ENCODE assay signal across 8 cellular contexts in the genomic region with DNA sequence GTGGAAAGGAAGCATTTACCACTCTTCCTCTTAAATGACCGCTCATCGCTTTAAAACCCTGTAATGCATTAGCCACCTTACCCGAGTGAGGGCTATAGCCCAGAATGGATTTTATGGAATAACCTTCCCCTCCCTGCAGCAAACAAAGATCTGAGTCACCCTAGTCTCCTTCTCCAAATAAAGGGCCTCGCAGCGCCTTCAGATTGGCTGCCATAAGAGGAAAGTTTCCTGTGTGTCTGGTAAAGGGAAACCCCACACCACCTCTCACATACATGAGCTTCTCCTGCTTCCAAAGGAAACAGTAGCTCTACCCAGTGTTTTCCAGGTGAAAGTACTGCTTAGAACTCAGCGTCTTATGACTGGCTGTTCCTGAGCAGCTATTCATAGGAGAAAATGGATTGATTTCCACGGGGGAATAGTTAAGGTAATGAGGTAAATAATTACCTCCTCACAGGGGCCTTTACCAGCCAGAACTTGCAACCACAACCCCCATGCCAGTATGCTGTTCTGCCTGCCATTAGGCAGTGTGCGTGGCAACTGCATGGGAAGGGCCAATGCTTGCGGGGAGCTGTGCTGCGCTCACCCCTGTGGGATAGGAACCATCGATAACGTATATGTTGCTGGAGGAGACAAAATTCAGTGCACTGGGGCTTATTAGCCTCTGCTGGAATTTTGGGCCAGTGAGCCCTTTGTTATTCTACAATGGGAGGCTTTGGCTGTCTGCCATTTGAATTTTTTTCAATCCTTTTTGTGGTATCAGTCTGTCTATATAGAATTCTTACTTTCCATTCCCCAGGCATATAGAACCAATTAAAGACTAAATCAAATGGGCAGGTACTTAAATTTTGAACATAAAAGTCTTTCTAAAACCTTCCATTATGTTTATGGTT. TPM values are rescaled to one million over a fixed set of nuclear protein-coding genes. Genes with fewer than 3 reads are reported as not detected.
DNase-seq lines count a peak whose midpoint lies in the region; ATAC-seq and TF ChIP-seq lines count a peak whose summit lies in the region.

No MANE protein-coding gene starts in this region.

- no peak overlapping the region for H3K4me3 Mint-ChIP-seq in WTC11
- H3K4me3 Mint-ChIP-seq in activated CD4-positive, alpha-beta T cell treated with anti-CD3 and anti-CD28 coated beads, Interleukin-2, amount 10 ng/mL, durations not matched to agents 24 days and 14 days = no peak overlapping the region
- no peak overlapping the region for H3K4me3 Mint-ChIP-seq in activated CD8-positive, alpha-beta memory T cell treated with anti-CD3 and anti-CD28 coated beads, Interleukin-2, amount 10 ng/mL, durations not matched to agents 7 days and 5 days

- no peaks in the 10 kb centered on the region for H3K9me3 Mint-ChIP-seq in WTC11
- H3K9me3 Mint-ChIP-seq in activated CD4-positive, alpha-beta T cell treated with anti-CD3 and anti-CD28 coated beads, Interleukin-2, amount 10 ng/mL, durations not matched to agents 24 days and 14 days = no peaks in the 10 kb centered on the region
- no peaks in the 10 kb centered on the region for H3K9me3 Mint-ChIP-seq in activated CD8-positive, alpha-beta memory T cell treated with anti-CD3 and anti-CD28 coated beads, Interleukin-2, amount 10 ng/mL, durations not matched to agents 7 days and 5 days (ENCODE audit: low read depth)

- H3K9ac ChIP-seq in rectal smooth muscle tissue (ENCODE audit: low read length) (no peak overlapping the region), Karpas-422 (ENCODE audit: low read length) (no peak overlapping the region)

- H3K9me3 ChIP-seq in heart right ventricle (no peaks in the 10 kb centered on the region), Karpas-422 (ENCODE audit: low read length) (no peaks in the 10 kb centered on the region)

- H3K27ac Mint-ChIP-seq in WTC11 = peak overlapping the region; percentile 48
- no peak overlapping the region for H3K27ac Mint-ChIP-seq in activated CD4-positive, alpha-beta T cell treated with anti-CD3 and anti-CD28 coated beads, Interleukin-2, amount 10 ng/mL, durations not matched to agents 24 days and 14 days
- H3K27ac Mint-ChIP-seq in activated CD8-positive, alpha-beta memory T cell treated with anti-CD3 and anti-CD28 coated beads, Interleukin-2, amount 10 ng/mL, durations not matched to agents 7 days and 5 days = no peak overlapping the region

- H3K27me3 Mint-ChIP-seq in WTC11 (ENCODE audit: low read depth) = no peaks in the 10 kb centered on the region
- no peaks in the 10 kb centered on the region for H3K27me3 Mint-ChIP-seq in activated CD4-positive, alpha-beta T cell treated with anti-CD3 and anti-CD28 coated beads, Interleukin-2, amount 10 ng/mL, durations not matched to agents 24 days and 14 days
- H3K27me3 Mint-ChIP-seq in activated CD8-positive, alpha-beta memory T cell treated with anti-CD3 and anti-CD28 coated beads, Interleukin-2, amount 10 ng/mL, durations not matched to agents 7 days and 5 days = no peaks in the 10 kb centered on the region

- POLR2A ChIA-PET in WTC11 (lab: Charles Lee) = interaction anchor here (0.5 to 0.6 kb wide), 2 partner anchors 75 to 360 kb away, joined by 3 to 4 read pairs; no protein-coding TSS in a partner anchor

- ATAC-seq in WTC11 = peak; percentile 33
- ATAC-seq in heart right ventricle = peak in 7 of 8 donors; percentile 9 to 63 (median 38)
- ATAC-seq in activated CD8-positive, alpha-beta memory T cell treated with anti-CD3 and anti-CD28 coated beads, Interleukin-2, amount 10 ng/mL, durations not matched to agents 7 days and 5 days = no peak

- H3K4me2 ChIP-seq in Karpas-422 (ENCODE audit: low read depth, low read length, poor library complexity, severe bottlenecking) = no peak overlapping the region

- H2AFZ ChIP-seq in Karpas-422 (ENCODE audit: low read length) = no peak overlapping the region

- H3K36me3 ChIP-seq in heart right ventricle = peaks cover 0 to 92% (median 40%) of the 10 kb centered on the region in 9 donors
- peaks cover 31% of the 10 kb centered on the region for H3K36me3 ChIP-seq in rectal smooth muscle tissue (ENCODE audit: control insufficient read depth, insufficient read depth, low read length)
- peaks cover 52% of the 10 kb centered on the region for H3K36me3 ChIP-seq in Karpas-422 (ENCODE audit: insufficient read depth, low read length)

- no peaks in the 10 kb centered on the region for H3K9me2 ChIP-seq in Karpas-422 (replicated peaks; ENCODE audit: insufficient read depth, low read length)

- H3K27me3 ChIP-seq in heart right ventricle = no peaks in the 10 kb centered on the region
- H3K27me3 ChIP-seq in rectal smooth muscle tissue (ENCODE audit: control insufficient read depth, insufficient read depth, low read length) = no peaks in the 10 kb centered on the region
- H3K27me3 ChIP-seq in Karpas-422 (ENCODE audit: low read length) = no peaks in the 10 kb centered on the region

- H4K20me1 ChIP-seq in Karpas-422 (ENCODE audit: insufficient read depth, low read depth, low read length) = no peaks in the 10 kb centered on the region

- peak overlapping the region in 4 of 10 donors; percentile 13 to 48 (median 33) for H3K27ac ChIP-seq in heart right ventricle
- H3K27ac ChIP-seq in rectal smooth muscle tissue (ENCODE audit: low read depth, low read length) = peak overlapping the region; percentile 58
- no peak overlapping the region for H3K27ac ChIP-seq in Karpas-422 (ENCODE audit: low read length)

- peaks cover 24% of the 10 kb centered on the region for H3K4me1 Mint-ChIP-seq in WTC11
- H3K4me1 Mint-ChIP-seq in activated CD4-positive, alpha-beta T cell treated with anti-CD3 and anti-CD28 coated beads, Interleukin-2, amount 10 ng/mL, durations not matched to agents 24 days and 14 days = no peaks in the 10 kb centered on the region
- H3K4me1 Mint-ChIP-seq in activated CD8-positive, alpha-beta memory T cell treated with anti-CD3 and anti-CD28 coated beads, Interleukin-2, amount 10 ng/mL, durations not matched to agents 7 days and 5 days = no peaks in the 10 kb centered on the region

- H3K4me1 ChIP-seq in heart right ventricle (peaks cover 0 to 34% (median 6%) of the 10 kb centered on the region in 9 donors), rectal smooth muscle tissue (ENCODE audit: control insufficient read depth, insufficient read depth, low read length) (peaks cover 10% of the 10 kb centered on the region), Karpas-422 (ENCODE audit: low read length) (peaks cover 28% of the 10 kb centered on the region)

- DNase-seq in EH (ENCODE audit: low read depth) (peak; percentile 87), WTC11 (ENCODE audit: low spot score) (no peak), heart right ventricle (no peak), Karpas-422 (no peak), pons (ENCODE audit: low spot score) (no peak)
- DNase-seq in activated CD4-positive, alpha-beta T cell treated with anti-CD3 and anti-CD28 coated beads, Interleukin-2, amount 10 ng/mL, durations not matched to agents 24 days and 14 days = no peak
- DNase-seq in activated CD8-positive, alpha-beta memory T cell treated with anti-CD3 and anti-CD28 coated beads, Interleukin-2, amount 10 ng/mL, durations not matched to agents 7 days and 5 days = no peak

- TF ChIP-seq CTCF in WTC11 (IDR thresholded peaks at IDR 0.05) = no peak
- no peak for TF ChIP-seq CTCF in heart right ventricle (IDR thresholded peaks at IDR 0.05)

- peaks cover 17% of the 10 kb centered on the region for H3K79me2 ChIP-seq in Karpas-422 (ENCODE audit: low read length)

- peaks cover 29% of the 10 kb centered on the region for H3K36me3 Mint-ChIP-seq in WTC11
- peaks cover 30% of the 10 kb centered on the region for H3K36me3 Mint-ChIP-seq in activated CD4-positive, alpha-beta T cell treated with anti-CD3 and anti-CD28 coated beads, Interleukin-2, amount 10 ng/mL, durations not matched to agents 24 days and 14 days (ENCODE audit: low read depth)
- peaks cover 27% of the 10 kb centered on the region for H3K36me3 Mint-ChIP-seq in activated CD8-positive, alpha-beta memory T cell treated with anti-CD3 and anti-CD28 coated beads, Interleukin-2, amount 10 ng/mL, durations not matched to agents 7 days and 5 days

- intact Hi-C loops in heart right ventricle (cut with DNase I) = loop anchor here in 1 of 10 donors (10.0 kb wide), 1 partner anchor 56 kb away; no protein-coding TSS in a partner anchor
- intact Hi-C loops in activated CD4-positive, alpha-beta T cell treated with anti-CD3 and anti-CD28 coated beads, Interleukin-2, amount 10 ng/mL, durations not matched to agents 24 days and 14 days (cut with micrococcal nuclease) = no loop called here

- WGBS in heart right ventricle, 2 donors = 78 to 81% methylated on average over 12 of the region's 12 CpGs

- CTCF ChIA-PET in WTC11 (lab: Charles Lee) = interaction anchor here (0.8 to 1.1 kb wide), 2 partner anchors 114 to 135 kb away, joined by 3 to 4 read pairs; no protein-coding TSS in a partner anchor
- CTCF ChIA-PET in activated CD8-positive, alpha-beta memory T cell treated with anti-CD3 and anti-CD28 coated beads, Interleukin-2, amount 10 ng/mL, durations not matched to agents 7 days and 5 days (lab: Charles Lee) = no interaction called here

- H3K4me3 ChIP-seq in heart right ventricle (no peak overlapping the region), rectal smooth muscle tissue (ENCODE audit: low read length) (no peak overlapping the region), Karpas-422 (ENCODE audit: low read length) (no peak overlapping the region)

TF ChIP-seq in WTC11, 78 proteins besides CTCF, POLR2A, EP300 and RAD21 (continues in another document):
- TF ChIP-seq JUN (CRISPR knock-in tag; IDR thresholded peaks at IDR 0.05) (no peak), NR2C2 (CRISPR knock-in tag; IDR thresholded peaks at IDR 0.05) (no peak)

RNA-seq across cellular contexts. Expression of a gene that starts 47.5 kb away (rescaled TPM):
- total RNA-seq in WTC11 (2021) = 74.5 to 87.7 TPM (median 75.2 TPM) in 3 replicates
- total RNA-seq in heart right ventricle = 10 to 100 TPM in 7 of 10 donors, 1 to 10 TPM in 3; 8.4 to 16.8 (median 11.4) TPM
- 1 to 10 TPM; 5.8 to 5.9 TPM for polyA plus RNA-seq in heart right ventricle
- 63.2 and 63.6 TPM in 2 replicates for total RNA-seq in activated CD4-positive, alpha-beta T cell treated with anti-CD3 and anti-CD28 coated beads, Interleukin-2, amount 10 ng/mL, durations not matched to agents 24 days and 14 days
- total RNA-seq in Karpas-422 (2014; rRNA removed; shearing (Covaris generic); ENCODE audit: low replicate concordance) = 145 and 211 TPM in 2 replicates
- 10 to 100 TPM; 55.2 to 64.9 TPM for total RNA-seq in activated CD8-positive, alpha-beta memory T cell treated with anti-CD3 and anti-CD28 coated beads, Interleukin-2, amount 10 ng/mL, durations not matched to agents 7 days and 5 days
